31 cellular contexts compared by ENCODE assay signal in the genomic region with DNA sequence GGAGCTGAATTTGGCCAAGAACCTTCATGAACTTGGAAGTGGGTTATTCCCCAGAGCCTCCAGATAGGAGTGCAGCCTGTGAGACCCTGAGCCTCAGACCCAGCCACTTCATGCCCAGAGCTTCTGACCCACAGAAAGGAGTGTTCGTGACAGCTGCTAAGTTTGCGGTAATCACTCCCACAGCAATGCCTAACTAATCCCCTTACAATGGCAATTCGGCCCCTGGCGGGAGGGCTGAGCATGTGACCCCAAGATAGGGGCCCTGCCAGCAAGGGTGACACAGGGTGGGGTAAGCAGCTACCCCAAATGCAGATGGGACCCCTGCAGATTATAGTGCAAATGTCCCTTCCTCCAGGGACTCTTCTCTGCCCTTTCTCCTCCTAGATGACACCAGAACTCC. TPM values are rescaled to one million over a fixed set of nuclear protein-coding genes. Genes with fewer than 3 reads are reported as not detected.
"Had no signal": no experiment of that assay in that cellular context is flagged by ENCODE, and none has a peak within 500 bp of the region (broad histone marks: within the 10 kb centered on the region; RNA-seq: fewer than 3 reads in every experiment).

No MANE protein-coding gene starts in this region.

- H3K4me1 ChIP-seq: esophagus squamous epithelium, lower lobe of right lung, prostate gland, right atrium auricular region, spleen, suprapubic skin, transverse colon, upper lobe of right lung, uterus had no signal

- ATAC-seq: left colon; left ventricle myocardium superior; lower lobe of right lung; natural killer cell; sciatic nerve; stimulated activated naive CD8-positive, alpha-beta T cell treated with anti-CD3 and anti-CD28 coated beads, Interleukin-15, amount 100 ng/mL, for 72 hours; upper lobe of right lung had no signal

- H3K4me3 ChIP-seq: coronary artery, esophagus squamous epithelium, heart right ventricle, lower lobe of right lung, prostate gland, right atrium auricular region, spleen, suprapubic skin, transverse colon, upper lobe of right lung, uterus had no signal

- H3K9me3 ChIP-seq: esophagus squamous epithelium, lower lobe of right lung, prostate gland, suprapubic skin, transverse colon, upper lobe of right lung, uterus had no signal

- DNase-seq: dermis blood vessel endothelial cell; effector memory CD4-positive, alpha-beta T cell; erythroblast; esophagus squamous epithelium; foreskin melanocyte; glutamatergic neuron; heart right ventricle; hippocampal formation; left colon; left ventricle myocardium superior; lower lobe of right lung; natural killer cell; occipital lobe; spleen; stimulated activated CD4-positive, alpha-beta T cell treated with anti-CD3 and anti-CD28 coated beads, Interleukin-15, amount 100 ng/mL, for 24 hours; stimulated activated CD4-positive, alpha-beta T cell treated with anti-CD3 and anti-CD28 coated beads, Interleukin-4, amount 100 ng/mL, for 1 hour; stimulated activated CD8-positive, alpha-beta memory T cell treated with anti-CD3 and anti-CD28 coated beads, Interleukin-4, amount 100 ng/mL, for 48 hours; stimulated activated naive CD4-positive, alpha-beta T cell; stimulated activated naive CD8-positive, alpha-beta T cell treated with anti-CD3 and anti-CD28 coated beads, Interleukin-15, amount 100 ng/mL, for 72 hours; transverse colon; upper lobe of right lung; uterus had no signal

- H3K36me3 ChIP-seq: esophagus squamous epithelium, heart right ventricle, lower lobe of right lung, prostate gland, right atrium auricular region, spleen, suprapubic skin, transverse colon, upper lobe of right lung, uterus had no signal

- H3K27me3 ChIP-seq: esophagus squamous epithelium, right atrium auricular region, suprapubic skin, transverse colon, upper lobe of right lung, uterus had no signal

- H3K27ac ChIP-seq: coronary artery, esophagus squamous epithelium, heart right ventricle, lower lobe of right lung, prostate gland, right atrium auricular region, spleen, suprapubic skin, transverse colon, upper lobe of right lung, uterus had no signal

RNA-seq across cellular contexts. Expression of a gene that starts 22.5 kb away (rescaled TPM):
- total RNA-seq: dermis blood vessel endothelial cell, esophagus squamous epithelium, heart right ventricle, kidney epithelial cell, left colon, left ventricle myocardium superior, lower lobe of right lung, mesenteric fat pad, natural killer cell, occipital lobe, right atrium auricular region, sciatic nerve, skeletal muscle tissue, spleen, transverse colon, uterus had no signal
- polyA plus RNA-seq: heart right ventricle, neural cell, spleen had no signal

RNA-seq across cellular contexts. Expression of a gene that starts 32.7 kb away (rescaled TPM):
- polyA plus RNA-seq: neural cell had no signal

RNA-seq across cellular contexts. Expression of a gene that starts 57.0 kb away (rescaled TPM):
- total RNA-seq: dermis blood vessel endothelial cell, esophagus squamous epithelium, heart right ventricle, kidney epithelial cell, left colon, left ventricle myocardium superior, lower lobe of right lung, mesenteric fat pad, natural killer cell, right atrium auricular region, sciatic nerve, skeletal muscle tissue, spleen, suprapubic skin, transverse colon, upper lobe of right lung, uterus had no signal
- polyA plus RNA-seq: heart right ventricle, spleen had no signal
